ENCODE assay signal across 9 cellular contexts in genomic region chr7:124443762-124444161, GRCh38.
"Had no signal": no experiment of that assay in that cellular context is flagged by ENCODE, and none has a peak within 500 bp of the region (broad histone marks: within the 10 kb centered on the region; RNA-seq: fewer than 3 reads in every experiment).

No MANE protein-coding gene starts in this region.

- H3K4me3 Mint-ChIP-seq: HFFc6, IgD-negative memory B cell had no signal

- H3K27ac ChIP-seq: GM23248, HL-60 had no signal

- H3K27ac Mint-ChIP-seq: HFFc6, IgD-negative memory B cell had no signal

- DNase-seq: GM23248, GOT3, H7, HFFc6 had no signal

- ATAC-seq: HCT116, HepG2 had no signal

- H3K36me3 ChIP-seq: HAP-1 had no signal

- H3K27me3 Mint-ChIP-seq: IgD-negative memory B cell had no signal

- H3K4me3 ChIP-seq: GM23248, HAP-1 had no signal

- H3K36me3 Mint-ChIP-seq: IgD-negative memory B cell had no signal

- H3K4me1 Mint-ChIP-seq: IgD-negative memory B cell had no signal

- H3K9me3 ChIP-seq: HAP-1 had no signal
